Comparison of ENCODE assay signal across 8 cellular contexts in genomic region chr14:22886500-22887259, GRCh38. TPM values are rescaled to one million over a fixed set of nuclear protein-coding genes. Genes with fewer than 3 reads are reported as not detected.
DNase-seq lines count a peak whose midpoint lies in the region; ATAC-seq and TF ChIP-seq lines count a peak whose summit lies in the region.

No MANE protein-coding gene starts in this region.

- no peak overlapping the region for H4K8ac ChIP-seq in mesendoderm (ENCODE audit: low read depth, low read length)

- peak overlapping the region; percentile 86 for H3K56ac ChIP-seq in mesendoderm (ENCODE audit: low read length)

- H3K36me3 ChIP-seq in mesendoderm (ENCODE audit: control insufficient read depth, insufficient read depth, low read length) (no peaks in the 10 kb centered on the region), HAP-1 (replicated peaks) (no peaks in the 10 kb centered on the region)

- H3K27me3 ChIP-seq in mesendoderm (ENCODE audit: insufficient read depth, low read length, poor library complexity) (no peaks in the 10 kb centered on the region), HAP-1 (ENCODE audit: low read depth) (no peaks in the 10 kb centered on the region; the same call in 1 of the 2 replicates)

- WGBS in mesendoderm (ENCODE audit: extremely low coverage, insufficient coverage, low lambda C conversion rate), result no CpG with 5 or more reads among the region's 77 CpGs

- no peak overlapping the region for H2AK5ac ChIP-seq in mesendoderm (ENCODE audit: low read length)

- DNase-seq in GM13977 (ENCODE audit: low spot score) (peak; percentile 92), NCI-H2029 treated with DMSO at 0.1 percent for 48 hours (lab: John Stamatoyannopoulos, UW) (peak; percentile 97), mesendoderm (peak; percentile 94), HAP-1 (ENCODE audit: low spot score in 2 of 2) (no peak)
- DNase-seq in activated CD4-positive, alpha-beta T cell treated with anti-CD3 and anti-CD28 coated beads for 48 hours, result peak; percentile 78
- peak; percentile 56 for DNase-seq in effector CD4-positive, alpha-beta T cell
- peak; percentile 31 to 55 for DNase-seq in stimulated activated CD8-positive, alpha-beta memory T cell treated with anti-CD3 and anti-CD28 coated beads, Interleukin-2, amount 100 ng/mL, for 1 hour (ENCODE audit: low read depth in 2 of 2)

- no peak overlapping the region for H4K5ac ChIP-seq in mesendoderm (ENCODE audit: low read length)

- in situ Hi-C loops in GM13977 (cut with MboI; ENCODE audit: low pct_unique_long_range_greater_than_20kb, low sequenced_read_pairs, unreplicated experiment), result no loop called here
- in situ Hi-C loops in HAP-1 (cut with MboI; ENCODE audit: low sequenced_read_pairs), result no loop called here

- peak; percentile 69 for ATAC-seq in HG02759 (IDR thresholded peaks at IDR 0.05; ENCODE audit: unreplicated experiment)

- peak overlapping the region; percentile 84 for H3K4ac ChIP-seq in mesendoderm (ENCODE audit: low read depth, low read length)

- peak overlapping the region; percentile 75 for H3K4me2 ChIP-seq in mesendoderm (ENCODE audit: low read length)

- H3K79me1 ChIP-seq in mesendoderm (ENCODE audit: low read length), result no peaks in the 10 kb centered on the region

- H3K79me2 ChIP-seq in mesendoderm (ENCODE audit: control insufficient read depth, insufficient read depth, low read length), result no peaks in the 10 kb centered on the region

- H3K4me1 ChIP-seq in mesendoderm (ENCODE audit: control insufficient read depth, low read depth, low read length) (peaks cover 15% of the 10 kb centered on the region), HAP-1 (peaks cover 4% of the 10 kb centered on the region)

- no peak overlapping the region for H2BK15ac ChIP-seq in mesendoderm (replicated peaks; ENCODE audit: low read depth)

- peak overlapping the region; percentile 77 for H3K9ac ChIP-seq in mesendoderm (ENCODE audit: low read length)

- H3K4me3 ChIP-seq in mesendoderm (ENCODE audit: low read length) (peak overlapping the region; percentile 44), HAP-1 (no peak overlapping the region)

- peak overlapping the region; percentile 91 for H3K27ac ChIP-seq in mesendoderm (ENCODE audit: low read depth, low read length)

- no peaks in the 10 kb centered on the region for H3K9me3 ChIP-seq in HAP-1

- no peak overlapping the region for H2BK120ac ChIP-seq in mesendoderm (ENCODE audit: low read depth, low read length)

- H2BK5ac ChIP-seq in mesendoderm (ENCODE audit: low read length), result no peak overlapping the region

- peak; percentile 46 for TF ChIP-seq CTCF in GM13977 (IDR thresholded peaks at IDR 0.05; ENCODE audit: extremely low read depth, insufficient read depth, missing control alignments)

- peak overlapping the region; percentile 85 for H3K18ac ChIP-seq in mesendoderm (ENCODE audit: low read length)

- peak overlapping the region; percentile 10 for H3K23ac ChIP-seq in mesendoderm (ENCODE audit: low read length)

RNA-seq across cellular contexts. Expression of gene REM2, which starts 3.7 kb away (rescaled TPM):
- 1.1 TPM for polyA plus RNA-seq in mesendoderm (2013, experiment 1 of 2)
- 1.2 TPM for polyA plus RNA-seq in mesendoderm (2013, experiment 2 of 2)

RNA-seq across cellular contexts. Expression of gene LRP10, which starts 15.1 kb away (rescaled TPM):
- polyA plus RNA-seq in mesendoderm (2013, experiment 1 of 2), result 11.7 TPM
- 11.5 TPM for polyA plus RNA-seq in mesendoderm (2013, experiment 2 of 2)

RNA-seq across cellular contexts. Expression of gene RBM23, which starts 32.3 kb away (rescaled TPM):
- 47.3 TPM for polyA plus RNA-seq in mesendoderm (2013, experiment 1 of 2)
- polyA plus RNA-seq in mesendoderm (2013, experiment 2 of 2), result 49.8 TPM

RNA-seq across cellular contexts. Expression of gene PRMT5, which starts 42.5 kb away (rescaled TPM):
- 154 TPM for polyA plus RNA-seq in mesendoderm (2013, experiment 1 of 2)
- polyA plus RNA-seq in mesendoderm (2013, experiment 2 of 2), result 151 TPM

RNA-seq across cellular contexts. Expression of gene MMP14, which starts 50.3 kb away (rescaled TPM):
- 188 TPM for polyA plus RNA-seq in mesendoderm (2013, experiment 1 of 2)
- polyA plus RNA-seq in mesendoderm (2013, experiment 2 of 2), result 174 TPM

Comparison
In these comparisons a context has a peak if more than half of its experiments do, and no peak if none do; other contexts are left out.
1. DNase-seq: peak in GM13977 (single experiment), NCI-H2029 treated with DMSO at 0.1 percent for 48 hours (single experiment), activated CD4-positive, alpha-beta T cell treated with anti-CD3 and anti-CD28 coated beads for 48 hours (single experiment), effector CD4-positive, alpha-beta T cell (single experiment), mesendoderm (single experiment) and stimulated activated CD8-positive, alpha-beta memory T cell treated with anti-CD3 and anti-CD28 coated beads, Interleukin-2, amount 100 ng/mL, for 1 hour (2 of 2); none in HAP-1 (0 of 2).